ENCODE assay signal across 16 cellular contexts in the genomic region with DNA sequence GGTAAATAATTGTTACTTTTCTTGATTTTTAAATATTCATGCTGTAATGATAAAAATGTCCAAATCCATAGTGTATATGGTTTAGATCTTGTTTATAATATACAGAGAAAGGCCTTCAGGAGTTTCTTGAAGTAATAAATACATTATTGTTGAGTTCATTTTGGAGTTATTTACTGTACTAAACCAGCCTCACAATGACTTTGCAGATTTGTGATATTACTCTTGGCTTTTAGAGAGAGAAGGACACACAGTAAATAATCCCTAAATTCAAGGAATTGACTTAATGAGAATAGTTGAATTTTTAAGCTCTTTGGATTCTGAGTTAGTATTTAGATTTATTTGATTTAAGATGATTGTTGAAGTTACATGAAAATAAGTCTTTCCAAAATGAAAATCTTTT. TPM values are rescaled to one million over a fixed set of nuclear protein-coding genes. Genes with fewer than 3 reads are reported as not detected.
DNase-seq lines count a peak whose midpoint lies in the region; ATAC-seq and TF ChIP-seq lines count a peak whose summit lies in the region.
"Had no signal": no experiment of that assay in that cellular context is flagged by ENCODE, and none has a peak within 500 bp of the region (broad histone marks: within the 10 kb centered on the region; RNA-seq: fewer than 3 reads in every experiment).

No MANE protein-coding gene starts in this region.

- no peak overlapping the region for H2AFZ ChIP-seq in KMS-11 (ENCODE audit: low read depth)

- no peak overlapping the region for H3K4me3 ChIP-seq in right atrium auricular region
- peak overlapping the region; percentile 89 for H3K4me3 ChIP-seq in KMS-11 (IDR thresholded peaks at IDR 0.05; ENCODE audit: insufficient read depth, low read depth, low read length)
- H3K4me3 ChIP-seq in SK-N-MC = no peak overlapping the region
- no peak overlapping the region for H3K4me3 ChIP-seq in MG63
- no peak overlapping the region for H3K4me3 ChIP-seq in CD8-positive, alpha-beta T cell (ENCODE audit: low read depth, low read length)

- H3K9ac ChIP-seq in KMS-11 (peak overlapping the region; percentile 63; the same call in 1 of the 2 replicates), SK-N-MC (ENCODE audit: insufficient read length) (no peak overlapping the region)

- peaks cover 12% of the 10 kb centered on the region for H3K36me3 Mint-ChIP-seq in memory B cell
- H3K36me3 Mint-ChIP-seq in CD8-positive, alpha-beta T cell = no peaks in the 10 kb centered on the region

- H3K27ac Mint-ChIP-seq in memory B cell = peak overlapping the region; percentile 21
- H3K27ac Mint-ChIP-seq in CD8-positive, alpha-beta T cell = no peak overlapping the region
- H3K27ac Mint-ChIP-seq: HFFc6 had no signal

- POLR2A ChIA-PET in CD8-positive, alpha-beta T cell (lab: Charles Lee) = no interaction called here

- H3K27ac ChIP-seq in right atrium auricular region = peak overlapping the region; percentile 54 to 71
- peak overlapping the region; percentile 87 for H3K27ac ChIP-seq in KMS-11
- H3K27ac ChIP-seq in SK-N-MC = peak overlapping the region; percentile 53; the same call in 1 of the 2 replicates
- no peak overlapping the region for H3K27ac ChIP-seq in CD8-positive, alpha-beta T cell (ENCODE audit: low read depth, low read length)
- H3K27ac ChIP-seq: C4-2B had no signal

- no peaks in the 10 kb centered on the region for H4K20me1 ChIP-seq in KMS-11 (ENCODE audit: insufficient read depth)

- peaks cover 15% of the 10 kb centered on the region for H3K4me1 Mint-ChIP-seq in memory B cell
- peaks cover 31% of the 10 kb centered on the region for H3K4me1 Mint-ChIP-seq in CD8-positive, alpha-beta T cell (ENCODE audit: low read depth)

- H3K27me3 Mint-ChIP-seq in memory B cell = no peaks in the 10 kb centered on the region
- H3K27me3 Mint-ChIP-seq in CD8-positive, alpha-beta T cell (ENCODE audit: low read depth) = no peaks in the 10 kb centered on the region
- H3K27me3 Mint-ChIP-seq: CD4-positive, alpha-beta memory T cell had no signal

- intact Hi-C loops in left ventricle myocardium superior (cut with micrococcal nuclease) = no loop called here
- intact Hi-C loops in CD8-positive, alpha-beta T cell (cut with DNase I, micrococcal nuclease) = no loop called here

- H3K9me3 ChIP-seq in right atrium auricular region (no peaks in the 10 kb centered on the region), SK-N-MC (ENCODE audit: low read depth, low read length) (peaks cover 6% of the 10 kb centered on the region; the same call in 1 of the 2 replicates), MG63 (peaks cover 2% of the 10 kb centered on the region; the same call in 1 of the 2 replicates)
- H3K9me3 ChIP-seq in CD8-positive, alpha-beta T cell (ENCODE audit: low read length) = no peaks in the 10 kb centered on the region
- H3K9me3 ChIP-seq: BE2C had no signal

- peak overlapping the region; percentile 73 for H3K4me2 ChIP-seq in KMS-11

- CTCF ChIA-PET in CD8-positive, alpha-beta T cell (lab: Charles Lee) = interaction anchor here (1.3 kb wide), 1 partner anchor 20 kb away, joined by 3 read pairs; no protein-coding TSS in a partner anchor

- H3K27me3 ChIP-seq in right atrium auricular region = no peaks in the 10 kb centered on the region
- no peaks in the 10 kb centered on the region for H3K27me3 ChIP-seq in KMS-11 (ENCODE audit: insufficient read depth, low read depth)
- no peaks in the 10 kb centered on the region for H3K27me3 ChIP-seq in MG63
- no peaks in the 10 kb centered on the region for H3K27me3 ChIP-seq in CD8-positive, alpha-beta T cell (ENCODE audit: insufficient read depth, low read length)
- H3K27me3 ChIP-seq: BE2C had no signal

- peaks cover 0 to 26% of the 10 kb centered on the region in 2 donors for H3K4me1 ChIP-seq in right atrium auricular region
- peaks cover 59% of the 10 kb centered on the region for H3K4me1 ChIP-seq in KMS-11 (ENCODE audit: low read depth, poor library complexity, severe bottlenecking)
- peaks cover 4% of the 10 kb centered on the region for H3K4me1 ChIP-seq in CD8-positive, alpha-beta T cell (ENCODE audit: insufficient read depth, low read length)
- H3K4me1 ChIP-seq: BE2C, Caco-2 had no signal

- peaks cover 57% of the 10 kb centered on the region for H3K79me2 ChIP-seq in KMS-11 (ENCODE audit: insufficient read depth, low read depth)

- no peaks in the 10 kb centered on the region for H3K36me3 ChIP-seq in right atrium auricular region
- H3K36me3 ChIP-seq in KMS-11 (ENCODE audit: insufficient read depth) = no peaks in the 10 kb centered on the region
- peaks cover 5% of the 10 kb centered on the region; the same call in 1 of the 2 replicates for H3K36me3 ChIP-seq in SK-N-MC (ENCODE audit: insufficient read depth, low read length)
- no peaks in the 10 kb centered on the region for H3K36me3 ChIP-seq in MG63
- no peaks in the 10 kb centered on the region for H3K36me3 ChIP-seq in CD8-positive, alpha-beta T cell (ENCODE audit: insufficient read depth, low read length)
- H3K36me3 ChIP-seq: BE2C had no signal

- DNase-seq in right atrium auricular region (ENCODE audit: low spot score) (no peak), left ventricle myocardium superior (no peak), SK-N-MC (ENCODE audit: low read depth, low spot score) (no peak), memory B cell (ENCODE audit: low spot score in 2 of 2) (no peak), MG63 (no peak), NCI-H69 (lab: John Stamatoyannopoulos, UW) (no peak)
- DNase-seq in CD8-positive, alpha-beta T cell = no peak
- DNase-seq: BE2C; Caco-2; CD4-positive, alpha-beta memory T cell; DND-41; GDM1; HCEC 1CT; HFFc6 had no signal

- no peak for TF ChIP-seq CTCF in right atrium auricular region (IDR thresholded peaks at IDR 0.05)
- TF ChIP-seq CTCF in KMS-11 (conservative IDR thresholded peaks at IDR 0.05; ENCODE audit: low read depth, low read length) = no peak
- TF ChIP-seq CTCF in CD8-positive, alpha-beta T cell (IDR thresholded peaks at IDR 0.05) = no peak

- no peak overlapping the region for H3K4me3 Mint-ChIP-seq in memory B cell
- no peak overlapping the region for H3K4me3 Mint-ChIP-seq in CD8-positive, alpha-beta T cell
- H3K4me3 Mint-ChIP-seq: CD4-positive, alpha-beta memory T cell; HFFc6 had no signal

- H3K9me3 Mint-ChIP-seq in memory B cell = no peaks in the 10 kb centered on the region
- H3K9me3 Mint-ChIP-seq in CD8-positive, alpha-beta T cell = no peaks in the 10 kb centered on the region

- ATAC-seq in left ventricle myocardium superior = no peak
- ATAC-seq in memory B cell (ENCODE audit: low read depth) = no peak
- ATAC-seq in CD8-positive, alpha-beta T cell = no peak

RNA-seq across cellular contexts. Expression of gene RABGAP1L, which starts 38.9 kb away (rescaled TPM):
- total RNA-seq in right atrium auricular region (100 to 1,000 TPM; 148 to 174 TPM), left ventricle myocardium superior (147 TPM)
- 8.9 and 14.8 TPM in 2 replicates for total RNA-seq in MG63 (2014; rRNA removed; shearing (Covaris generic); ENCODE audit: low replicate concordance)
- total RNA-seq in CD8-positive, alpha-beta T cell = 10 to 100 TPM; 60.7 to 65.1 TPM
